1 cellular context compared by ENCODE assay signal in the genomic region with DNA sequence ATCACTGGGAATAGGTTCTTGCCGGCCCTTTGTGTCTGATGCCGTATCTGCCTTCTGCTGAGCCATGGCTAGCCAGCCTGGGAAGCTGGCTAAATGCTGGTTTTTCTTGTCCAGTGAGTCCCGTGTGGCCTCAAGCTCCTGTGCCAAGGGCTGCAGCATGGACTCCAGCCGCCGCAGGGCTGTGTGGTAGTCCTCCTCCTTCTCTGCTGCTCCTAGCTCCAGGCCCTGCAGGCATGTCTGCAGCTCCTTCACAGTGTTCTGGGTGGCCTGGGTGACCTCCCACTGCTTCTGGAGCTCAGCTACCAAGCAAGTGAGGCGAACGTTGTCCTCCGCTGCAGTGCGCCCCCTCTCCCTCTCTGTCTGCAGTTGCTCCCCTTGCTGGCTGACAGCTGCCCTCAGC.
TF ChIP-seq lines count a peak whose summit lies in the region.

No MANE protein-coding gene starts in this region.

TF ChIP-seq in IMR-90, 13 proteins besides CTCF, POLR2A, EP300 and RAD21 (continued from another document):
- TF ChIP-seq MAFK (IDR thresholded peaks at IDR 0.05; ENCODE audit: low read depth, low read length), result no peak
- no peak for TF ChIP-seq CEBPB (IDR thresholded peaks at IDR 0.05; ENCODE audit: low read depth, low read length)
- TF ChIP-seq NFE2L2 (IDR thresholded peaks at IDR 0.05; ENCODE audit: low read depth, low read length), result no peak
- TF ChIP-seq, protein P1, sequence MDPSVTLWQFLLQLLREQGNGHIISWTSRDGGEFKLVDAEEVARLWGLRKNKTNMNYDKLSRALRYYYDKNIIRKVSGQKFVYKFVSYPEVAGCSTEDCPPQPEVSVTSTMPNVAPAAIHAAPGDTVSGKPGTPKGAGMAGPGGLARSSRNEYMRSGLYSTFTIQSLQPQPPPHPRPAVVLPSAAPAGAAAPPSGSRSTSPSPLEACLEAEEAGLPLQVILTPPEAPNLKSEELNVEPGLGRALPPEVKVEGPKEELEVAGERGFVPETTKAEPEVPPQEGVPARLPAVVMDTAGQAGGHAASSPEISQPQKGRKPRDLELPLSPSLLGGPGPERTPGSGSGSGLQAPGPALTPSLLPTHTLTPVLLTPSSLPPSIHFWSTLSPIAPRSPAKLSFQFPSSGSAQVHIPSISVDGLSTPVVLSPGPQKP (IDR thresholded peaks at IDR 0.05; ENCODE audit: borderline replicate concordance, low read depth, low read length), result no peak
- no peak for TF ChIP-seq MXI1 (IDR thresholded peaks at IDR 0.05; ENCODE audit: borderline replicate concordance, low read depth, low read length)
- no peak for TF ChIP-seq MAZ (IDR thresholded peaks at IDR 0.05; ENCODE audit: borderline replicate concordance, low read depth, low read length)
